ENCODE assay signal across 8 cellular contexts in genomic region chr2:60806988-60807681, GRCh38. TPM values are rescaled to one million over a fixed set of nuclear protein-coding genes. Genes with fewer than 3 reads are reported as not detected.
DNase-seq lines count a peak whose midpoint lies in the region; ATAC-seq and TF ChIP-seq lines count a peak whose summit lies in the region.

No MANE protein-coding gene starts in this region.

- peak; percentile 72 for ATAC-seq in GM21619 (IDR thresholded peaks at IDR 0.05; ENCODE audit: unreplicated experiment)

- peaks cover 7% of the 10 kb centered on the region for H3K36me3 ChIP-seq in effector memory CD4-positive, alpha-beta T cell (ENCODE audit: control insufficient read depth, insufficient read depth, low read length)

- H3K4me1 ChIP-seq in effector memory CD4-positive, alpha-beta T cell (ENCODE audit: control insufficient read depth, insufficient read depth, low read length, poor library complexity, severe bottlenecking) = peaks cover 23% of the 10 kb centered on the region

- H3K9me3 Mint-ChIP-seq in IgD-negative memory B cell = no peaks in the 10 kb centered on the region
- H3K9me3 Mint-ChIP-seq in T-helper 2 cell treated with Interferon-gamma antibody and Interleukin-4, amounts not matched to agents 5 μg/mL and 100 μg/mL, for 36 hours = no peaks in the 10 kb centered on the region

- peak overlapping the region; percentile 55 for H3K27ac ChIP-seq in effector memory CD4-positive, alpha-beta T cell (ENCODE audit: insufficient read depth, low read length, poor library complexity, severe bottlenecking)

- H3K36me3 Mint-ChIP-seq in IgD-negative memory B cell = peaks cover 2% of the 10 kb centered on the region
- H3K36me3 Mint-ChIP-seq in T-helper 2 cell treated with Interferon-gamma antibody and Interleukin-4, amounts not matched to agents 5 μg/mL and 100 μg/mL, for 36 hours (ENCODE audit: low read depth) = peaks cover 5% of the 10 kb centered on the region

- CTCF ChIA-PET in GM10248 (lab: Yijun Ruan, JAX) = interaction anchor here (0.7 to 6.0 kb wide), 9 partner anchors 11 to 228 kb away, joined by 3 to 51 read pairs (median 3); no protein-coding TSS in a partner anchor

- H3K4me1 Mint-ChIP-seq in IgD-negative memory B cell = peaks cover 22 to 30% (median 29%) of the 10 kb centered on the region in 3 donors
- H3K4me1 Mint-ChIP-seq in T-helper 2 cell treated with Interferon-gamma antibody and Interleukin-4, amounts not matched to agents 5 μg/mL and 100 μg/mL, for 36 hours (ENCODE audit: low read depth) = peaks cover 25% of the 10 kb centered on the region

- H3K27ac Mint-ChIP-seq in IgD-negative memory B cell = peak overlapping the region; percentile 28 to 95 (median 65)
- peak overlapping the region; percentile 83 for H3K27ac Mint-ChIP-seq in T-helper 2 cell treated with Interferon-gamma antibody and Interleukin-4, amounts not matched to agents 5 μg/mL and 100 μg/mL, for 36 hours

- DNase-seq in GM10248 (ENCODE audit: extremely low spot score) (peak; percentile 66), RPMI8226 (no peak), HT-29 (ENCODE audit: low spot score) (no peak)
- peak; percentile 74 for DNase-seq in T-helper 2 cell treated with Interferon-gamma antibody and Interleukin-4, amounts not matched to agents 5 μg/mL and 100 μg/mL, for 36 hours (ENCODE audit: low spot score)
- DNase-seq in effector memory CD4-positive, alpha-beta T cell = peak in 1 of 3 donors; percentile 21
- DNase-seq in stimulated activated CD4-positive, alpha-beta T cell treated with anti-CD3 and anti-CD28 coated beads, Interleukin-12 subunit alpha, Interleukin-12 subunit beta, amount 100 ng/mL, for 24 hours (ENCODE audit: low read depth in 2 of 2) = peak; percentile 31 to 57

- no peaks in the 10 kb centered on the region for H3K27me3 ChIP-seq in effector memory CD4-positive, alpha-beta T cell (replicated peaks; ENCODE audit: control insufficient read depth, insufficient read depth, low read length, poor library complexity, severe bottlenecking)

- no peaks in the 10 kb centered on the region for H3K27me3 Mint-ChIP-seq in IgD-negative memory B cell
- no peaks in the 10 kb centered on the region for H3K27me3 Mint-ChIP-seq in T-helper 2 cell treated with Interferon-gamma antibody and Interleukin-4, amounts not matched to agents 5 μg/mL and 100 μg/mL, for 36 hours (ENCODE audit: low read depth)

- POLR2A ChIA-PET in GM10248 (lab: Yijun Ruan, JAX) = no interaction called here

- H3K4me3 Mint-ChIP-seq in IgD-negative memory B cell = peak overlapping the region in 1 of 4 donors; percentile 86
- peak overlapping the region; percentile 60 for H3K4me3 Mint-ChIP-seq in T-helper 2 cell treated with Interferon-gamma antibody and Interleukin-4, amounts not matched to agents 5 μg/mL and 100 μg/mL, for 36 hours

- H3K4me3 ChIP-seq in effector memory CD4-positive, alpha-beta T cell (ENCODE audit: insufficient read depth, low read depth, low read length, poor library complexity, severe bottlenecking) = no peak overlapping the region

- no peak for TF ChIP-seq CTCF in GM10248 (IDR thresholded peaks at IDR 0.05; ENCODE audit: control extremely low read depth, extremely low read depth, low read depth, missing control alignments)

- no peaks in the 10 kb centered on the region for H3K9me3 ChIP-seq in effector memory CD4-positive, alpha-beta T cell (ENCODE audit: control insufficient read depth, low read length)

RNA-seq across cellular contexts. Expression of gene PAPOLG, which starts 51.1 kb away (rescaled TPM):
- 16.8 TPM for polyA plus RNA-seq in IgD-negative memory B cell
- 3.2 and 6.2 TPM in 2 replicates for total RNA-seq in HT-29 (2014; rRNA removed; shearing (Covaris generic))

Comparison
In these comparisons a context has a peak if more than half of its experiments do, and no peak if none do; other contexts are left out.
1. DNase-seq: peak in GM10248 (single experiment), T-helper 2 cell treated with Interferon-gamma antibody and Interleukin-4, amounts not matched to agents 5 μg/mL and 100 μg/mL, for 36 hours (single experiment) and stimulated activated CD4-positive, alpha-beta T cell treated with anti-CD3 and anti-CD28 coated beads, Interleukin-12 subunit alpha, Interleukin-12 subunit beta, amount 100 ng/mL, for 24 hours (2 of 2); none in RPMI8226 (single experiment) and HT-29 (single experiment).